In the genomic region with DNA sequence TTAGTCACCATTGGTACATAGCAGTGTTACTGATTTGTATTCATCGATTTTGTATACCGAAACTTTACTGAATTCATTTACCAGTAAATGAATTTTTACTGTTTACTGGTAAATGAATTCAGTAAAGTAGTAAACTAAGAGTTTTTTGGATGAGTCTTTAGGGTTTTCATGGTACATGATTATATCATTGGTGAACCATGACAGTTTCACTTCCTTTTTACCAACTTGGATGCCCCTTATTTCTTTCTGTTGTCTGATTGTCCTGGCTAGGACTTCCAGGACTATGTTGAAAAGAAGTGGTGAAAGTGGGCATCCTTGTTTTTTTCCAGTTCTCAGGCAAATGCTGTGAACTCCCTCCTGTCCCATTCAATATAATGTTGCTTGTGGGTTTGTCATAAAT, we compare ENCODE assay signal across 18 cellular contexts.
"Had no signal": no experiment of that assay in that cellular context is flagged by ENCODE, and none has a peak within 500 bp of the region (broad histone marks: within the 10 kb centered on the region; RNA-seq: fewer than 3 reads in every experiment).

No MANE protein-coding gene starts in this region.

- DNase-seq: activated CD4-positive, alpha-beta memory T cell treated with anti-CD3 and anti-CD28 coated beads, Interleukin-2, amount 10 ng/mL, durations not matched to agents 7 days and 5 days; activated CD4-positive, alpha-beta T cell treated with anti-CD3 and anti-CD28 coated beads for 48 hours; activated CD4-positive, CD25-positive, alpha-beta regulatory T cell; activated naive CD4-positive, alpha-beta T cell; activated naive CD8-positive, alpha-beta T cell treated with anti-CD3 and anti-CD28 coated beads for 36 hours; activated T-cell treated with anti-CD3 and anti-CD28 coated beads, Interleukin-2, amount 50 U/mL, for 1 hour; amniotic stem cell; effector CD8-positive, alpha-beta T cell; heart right ventricle; immature natural killer cell; kidney glomerular epithelial cell; occipital lobe; retina; spleen; stimulated activated naive CD4-positive, alpha-beta T cell; upper lobe of right lung had no signal

- ATAC-seq: activated T-helper 17 cell treated with anti-CD3 and anti-CD28 coated beads, Interleukin-2, amount 50 U/mL, for 72 hours; esophagus mucosa; heart right ventricle; upper lobe of right lung had no signal
